14 cellular contexts compared by ENCODE assay signal in the genomic region with DNA sequence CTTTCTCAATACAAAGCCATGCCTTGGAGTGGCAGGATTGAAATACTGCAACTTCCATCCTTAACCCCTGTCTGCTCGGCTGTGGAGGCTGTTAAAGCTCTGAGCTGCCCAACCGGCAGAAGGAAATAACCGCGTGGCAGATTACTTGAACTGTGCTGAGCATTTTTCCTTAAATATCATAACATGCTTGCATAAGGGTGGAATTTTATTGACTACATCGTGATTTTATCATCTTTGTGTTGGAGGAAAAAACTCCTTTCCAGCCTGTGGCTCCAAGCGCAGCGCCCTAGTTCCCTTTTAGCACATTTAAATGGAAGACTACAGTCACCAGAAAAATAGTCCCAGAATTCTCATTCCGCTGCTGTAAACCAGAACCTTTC. TPM values are rescaled to one million over a fixed set of nuclear protein-coding genes. Genes with fewer than 3 reads are reported as not detected.
A peak's percentile ranks its signal among the peaks of the same experiment; 100 is the strongest.
DNase-seq lines count a peak whose midpoint lies in the region; ATAC-seq and TF ChIP-seq lines count a peak whose summit lies in the region.
"Had no signal": no experiment of that assay in that cellular context is flagged by ENCODE, and none has a peak within 500 bp of the region (broad histone marks: within the 10 kb centered on the region; RNA-seq: fewer than 3 reads in every experiment).

No MANE protein-coding gene starts in this region.

- 0 out of 2 replicates have a peak, but pooled peaks have one; percentile 6 for TF ChIP-seq CTCF in AG04450 (IDR thresholded peaks at IDR 0.05; ENCODE audit: low read depth, low read length)
- TF ChIP-seq CTCF in epithelial cell of proximal tubule (conservative IDR thresholded peaks at IDR 0.05; ENCODE audit: low read depth, low read length): no peak

- POLR2A ChIA-PET in AG04450 (lab: Yijun Ruan, JAX): interaction anchor here (1.0 kb wide), 1 partner anchor 23 kb away, joined by 4 read pairs; no protein-coding TSS in a partner anchor

- H3K27me3 ChIP-seq in AG04450 (ENCODE audit: control insufficient read depth, insufficient read depth, low read length) (no peaks in the 10 kb centered on the region), muscle layer of duodenum (ENCODE audit: low read depth, low read length) (peaks cover 27% of the 10 kb centered on the region)

- CTCF ChIA-PET in AG04450 (lab: Charles Lee): no interaction called here

- ATAC-seq in GM19455 (IDR thresholded peaks at IDR 0.05; ENCODE audit: unreplicated experiment) (no peak), HG03039 (IDR thresholded peaks at IDR 0.05; ENCODE audit: unreplicated experiment) (no peak)
- ATAC-seq: esophagus mucosa had no signal

- H3K9me3 ChIP-seq in AG04450 (ENCODE audit: control insufficient read depth, insufficient read depth, low read length) (no peaks in the 10 kb centered on the region; the same call in 1 of the 2 replicates), muscle layer of duodenum (ENCODE audit: control insufficient read depth in 1 of 2, low read length in 2 of 2) (no peaks in the 10 kb centered on the region)
- H3K9me3 ChIP-seq: neutrophil had no signal

- H3K4me3 ChIP-seq in AG04450 (ENCODE audit: low read depth, low read length) (peak overlapping the region; percentile 69), epithelial cell of proximal tubule (ENCODE audit: low read depth, low read length) (peak overlapping the region; percentile 69), muscle layer of duodenum (ENCODE audit: low read depth in 1 of 2, low read length in 2 of 2) (peak overlapping the region; percentile 47 to 55)

- H3K27ac ChIP-seq in AG04450 (ENCODE audit: low read depth, low read length) (no peak overlapping the region), muscle layer of duodenum (ENCODE audit: low read length) (no peak overlapping the region)
- H3K27ac ChIP-seq: neutrophil had no signal

- H3K36me3 ChIP-seq in muscle layer of duodenum (ENCODE audit: control insufficient read depth in 1 of 2, insufficient read depth in 2 of 2, low read length in 2 of 2): no peaks in the 10 kb centered on the region
- H3K36me3 ChIP-seq: neutrophil had no signal

- peaks cover 4 to 38% of the 10 kb centered on the region in 2 donors for H3K4me1 ChIP-seq in muscle layer of duodenum (ENCODE audit: control insufficient read depth in 1 of 2, insufficient read depth in 2 of 2, low read length in 2 of 2)

- DNase-seq in AG04450 (ENCODE audit: low read depth, low spot score) (no peak), MV-4-11 (lab: John Stamatoyannopoulos, UW) (peak; percentile 4), epithelial cell of proximal tubule (ENCODE audit: low read depth) (no peak)
- DNase-seq in stimulated activated naive CD4-positive, alpha-beta T cell (lab: John Stamatoyannopoulos, UW): no peak
- no peak for DNase-seq in stimulated activated CD4-positive, alpha-beta T cell treated with anti-CD3 and anti-CD28 coated beads, Interleukin-2, amount 100 ng/mL, for 24 hours
- DNase-seq: activated naive CD4-positive, alpha-beta T cell treated with anti-CD3 and anti-CD28 coated beads, Interleukin-2, amount 50 U/mL, for 16 hours; CD4-positive, alpha-beta memory T cell; NCI-H1092 treated with DMSO at 0.1 percent for 48 hours; OCI-M1 had no signal

RNA-seq across cellular contexts. Expression of a gene that starts 1.6 kb away (rescaled TPM):
- 4.3 and 4.7 TPM in 2 replicates for polyA plus RNA-seq in AG04450 (2011; rRNA removed)
- polyA minus RNA-seq in AG04450 (2011; rRNA and poly(A)+ RNA removed): 11.4 and 16.2 TPM in 2 replicates
- total RNA-seq in epithelial cell of proximal tubule: 4.1 and 5.1 TPM in 2 replicates
- polyA plus RNA-seq: CD4-positive, alpha-beta memory T cell had no signal
